ENCODE assay signal across 37 cellular contexts in the genomic region with DNA sequence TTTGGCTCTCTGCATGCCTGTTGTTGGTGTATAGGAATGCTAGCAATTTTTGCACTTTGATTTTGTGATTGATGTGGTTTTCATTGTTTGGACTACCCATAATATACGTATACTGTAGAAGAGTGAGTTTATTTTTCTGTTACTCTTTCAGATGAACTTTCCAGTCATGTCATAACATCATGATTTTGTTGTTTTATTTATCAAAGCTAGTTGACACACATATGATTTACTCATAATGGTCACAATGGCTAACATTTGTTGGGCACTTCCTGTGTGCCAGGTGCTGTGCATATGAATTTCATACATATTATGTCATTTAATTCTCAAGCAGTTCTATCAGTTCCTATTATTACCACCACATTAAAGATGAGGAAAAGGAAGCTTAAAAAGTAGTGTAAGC.
"Had no signal": no experiment of that assay in that cellular context is flagged by ENCODE, and none has a peak within 500 bp of the region (broad histone marks: within the 10 kb centered on the region; RNA-seq: fewer than 3 reads in every experiment).

No MANE protein-coding gene starts in this region.

- H3K36me3 ChIP-seq: adrenal gland, brain microvascular endothelial cell, breast epithelium, colonic mucosa, WERI-Rb-1 had no signal

- H3K27ac ChIP-seq: adrenal gland, body of pancreas, brain microvascular endothelial cell, breast epithelium, colonic mucosa, WERI-Rb-1 had no signal

- H3K9me3 ChIP-seq: adrenal gland, colonic mucosa had no signal

- H3K27ac Mint-ChIP-seq: activated CD4-positive, alpha-beta memory T cell treated with anti-CD3 and anti-CD28 coated beads for 36 hours; activated CD4-positive, alpha-beta T cell treated with anti-CD3 and anti-CD28 coated beads, Interleukin-2, amount 10 ng/mL, durations not matched to agents 24 days and 14 days; activated CD8-positive, alpha-beta T cell treated with anti-CD3 and anti-CD28 coated beads for 36 hours; activated naive CD4-positive, alpha-beta T cell treated with anti-CD3 and anti-CD28 coated beads for 36 hours; activated naive CD4-positive, alpha-beta T cell treated with anti-CD3 and anti-CD28 coated beads, Interleukin-2, amount 50 U/mL, for 72 hours; activated naive CD8-positive, alpha-beta T cell treated with anti-CD3 and anti-CD28 coated beads for 36 hours; activated T-cell treated with anti-CD3 and anti-CD28 coated beads, Interleukin-2, amount 50 U/mL, for 72 hours; activated T-helper 1 cell treated with anti-CD3 and anti-CD28 coated beads, Interleukin-12 subunit alpha, Interleukin-12 subunit beta, Interleukin-2, Interleukin-4 antibody, amounts not matched to agents 30 ng/mL and 10 ng/mL and 1 ng/mL, durations not matched to agents 14 hours and 24 hours and 36 hours; activated T-helper 17 cell treated with anti-CD3 and anti-CD28 coated beads, Interleukin-2, amount 50 U/mL, for 72 hours; T-helper 1 cell treated with Interleukin-12 subunit alpha and Interleukin-12 subunit beta and Interleukin-4 antibody, amounts not matched to agents 30 μg/mL and 1 μg/mL, for 36 hours; T-helper 2 cell treated with Interferon-gamma antibody and Interleukin-4, amounts not matched to agents 5 μg/mL and 100 μg/mL, for 36 hours; WTC11 had no signal

- H3K4me1 ChIP-seq: adrenal gland, body of pancreas, breast epithelium, colonic mucosa had no signal

- H3K27me3 ChIP-seq: adrenal gland, body of pancreas, breast epithelium, colonic mucosa had no signal

- FAIRE-seq: TTC549 had no signal

- H3K4me3 Mint-ChIP-seq: activated CD4-positive, alpha-beta memory T cell treated with anti-CD3 and anti-CD28 coated beads for 36 hours; activated CD4-positive, alpha-beta T cell treated with anti-CD3 and anti-CD28 coated beads, Interleukin-2, amount 10 ng/mL, durations not matched to agents 24 days and 14 days; activated CD8-positive, alpha-beta T cell treated with anti-CD3 and anti-CD28 coated beads for 36 hours; activated naive CD4-positive, alpha-beta T cell treated with anti-CD3 and anti-CD28 coated beads for 36 hours; activated naive CD8-positive, alpha-beta T cell treated with anti-CD3 and anti-CD28 coated beads for 36 hours; activated T-cell treated with anti-CD3 and anti-CD28 coated beads, Interleukin-2, amount 50 U/mL, for 4 hours; activated T-cell treated with anti-CD3 and anti-CD28 coated beads, Interleukin-2, amount 50 U/mL, for 72 hours; activated T-helper 1 cell treated with anti-CD3 and anti-CD28 coated beads, Interleukin-12 subunit alpha, Interleukin-12 subunit beta, Interleukin-2, Interleukin-4 antibody, amounts not matched to agents 30 ng/mL and 10 ng/mL and 1 ng/mL, durations not matched to agents 14 hours and 24 hours and 36 hours; activated T-helper 17 cell treated with anti-CD3 and anti-CD28 coated beads, Interleukin-2, amount 50 U/mL, for 72 hours; T-helper 1 cell treated with Interleukin-12 subunit alpha and Interleukin-12 subunit beta and Interleukin-4 antibody, amounts not matched to agents 30 μg/mL and 1 μg/mL, for 36 hours; T-helper 2 cell treated with Interferon-gamma antibody and Interleukin-4, amounts not matched to agents 5 μg/mL and 100 μg/mL, for 36 hours; WTC11 had no signal

- ATAC-seq: activated CD4-positive, CD25-positive, alpha-beta regulatory T cell treated with anti-CD3 and anti-CD28 coated beads, Interleukin-2, amount 50 U/mL, for 24 hours; activated CD8-positive, alpha-beta T cell treated with anti-CD3 and anti-CD28 coated beads for 36 hours; activated naive CD4-positive, alpha-beta T cell treated with anti-CD3 and anti-CD28 coated beads, Interleukin-2, amount 50 U/mL, for 72 hours; activated T-cell treated with anti-CD3 and anti-CD28 coated beads, Interleukin-2, amount 50 U/mL, for 4 hours; activated T-cell treated with anti-CD3 and anti-CD28 coated beads, Interleukin-2, amount 50 U/mL, for 72 hours; activated T-helper 17 cell treated with anti-CD3 and anti-CD28 coated beads, Interleukin-2, amount 50 U/mL, for 72 hours; body of pancreas; WTC11 had no signal

- DNase-seq: activated CD4-positive, alpha-beta memory T cell treated with anti-CD3 and anti-CD28 coated beads for 36 hours; activated CD4-positive, alpha-beta T cell treated with anti-CD3 and anti-CD28 coated beads for 4 hours; activated CD4-positive, alpha-beta T cell treated with anti-CD3 and anti-CD28 coated beads, Interleukin-2, amount 10 ng/mL, durations not matched to agents 24 days and 14 days; activated CD4-positive, alpha-beta T cell treated with anti-CD3 and anti-CD28 coated beads, Interleukin-2, amount 50 U/mL, for 1 hour; activated CD4-positive, alpha-beta T cell treated with anti-CD3 and anti-CD28 coated beads, Interleukin-2, amount 50 U/mL, for 4 hours; activated CD4-positive, CD25-positive, alpha-beta regulatory T cell; activated CD8-positive, alpha-beta memory T cell treated with anti-CD3 and anti-CD28 coated beads, Interleukin-2, amount 50 U/mL, for 4 hours; activated CD8-positive, alpha-beta T cell treated with anti-CD3 and anti-CD28 coated beads for 36 hours; activated effector memory CD4-positive, alpha-beta T cell treated with anti-CD3 and anti-CD28 coated beads, Interleukin-2, amount 50 U/mL, for 16 hours; activated gamma-delta T cell treated with Interleukin-2 at 50 U/mL for 16 hours; activated naive CD4-positive, alpha-beta T cell; activated naive CD4-positive, alpha-beta T cell treated with anti-CD3 and anti-CD28 coated beads for 36 hours; activated naive CD4-positive, alpha-beta T cell treated with anti-CD3 and anti-CD28 coated beads, Interleukin-2, amount 50 U/mL, for 16 hours; activated naive CD8-positive, alpha-beta T cell treated with anti-CD3 and anti-CD28 coated beads for 36 hours; activated T-cell treated with anti-CD3 and anti-CD28 coated beads for 4 hours; activated T-cell treated with anti-CD3 and anti-CD28 coated beads, Interleukin-2, amount 50 U/mL, for 1 hour; activated T-cell treated with anti-CD3 and anti-CD28 coated beads, Interleukin-2, amount 50 U/mL, for 4 hours; activated T-cell treated with anti-CD3 and anti-CD28 coated beads, Interleukin-2, amount 50 U/mL, for 72 hours; adrenal gland; amniotic stem cell; aorta; body of pancreas; brain microvascular endothelial cell; central memory CD4-positive, alpha-beta T cell; colonic mucosa; T-helper 2 cell; T-helper 9 cell; WERI-Rb-1 had no signal

- H3K4me3 ChIP-seq: adrenal gland, body of pancreas, breast epithelium, colonic mucosa had no signal

- H3K4me1 Mint-ChIP-seq: activated CD4-positive, alpha-beta T cell treated with anti-CD3 and anti-CD28 coated beads, Interleukin-2, amount 10 ng/mL, durations not matched to agents 24 days and 14 days; WTC11 had no signal
